In genomic region chr17:55264640-55265298, GRCh38 we compare ENCODE assay signal across 8 cellular contexts. TPM values are rescaled to one million over a fixed set of nuclear protein-coding genes. Genes with fewer than 3 reads are reported as not detected.
DNase-seq lines count a peak whose midpoint lies in the region; FAIRE-seq and TF ChIP-seq lines count a peak whose summit lies in the region.

Gene HLF, plus strand, starts transcription at chr17:55264960. Its CDS starts 525 bp downstream, at chr17:55265485.

- H4K20me1 ChIP-seq in hepatocyte (ENCODE audit: insufficient read depth, poor library complexity, severe bottlenecking): no peaks in the 10 kb centered on the region

- in situ Hi-C loops in astrocyte of the cerebellum (cut with HindIII; ENCODE audit: low sequenced_read_pairs): no loop called here

- no peaks in the 10 kb centered on the region for H3K9me2 ChIP-seq in hepatocyte (replicated peaks; ENCODE audit: insufficient read depth)

- H3K27ac ChIP-seq in hepatocyte: no peak within 1 kb of the TSS

- H3K79me2 ChIP-seq in hepatocyte: no peaks in the 10 kb centered on the region

- no peak for TF ChIP-seq POLR2A in H54 (IDR thresholded peaks at IDR 0.05; ENCODE audit: low read depth, low read length)

- TF ChIP-seq CTCF in astrocyte of the cerebellum (IDR thresholded peaks at IDR 0.05; ENCODE audit: low read depth, low read length, missing control alignments): no peak
- TF ChIP-seq CTCF in hepatocyte (IDR thresholded peaks at IDR 0.05; ENCODE audit: poor library complexity): no peak

- peak within 1 kb of the TSS; percentile 73 for H2AFZ ChIP-seq in hepatocyte

- H3K27me3 ChIP-seq in hepatocyte: peaks cover 81% of the 10 kb centered on the region

- DNase-seq in DMS79 treated with DMSO at 0.1 percent for 48 hours (lab: John Stamatoyannopoulos, UW) (peak; percentile 45), H54 (ENCODE audit: insufficient read length, low spot score) (peak; percentile 84), M059J (ENCODE audit: low read depth) (peak; percentile 72), T-helper 2 cell (peak; percentile 48 to 90 (median 63)), astrocyte of the cerebellum (ENCODE audit: low read depth) (no peak), hepatocyte (ENCODE audit: low spot score) (peak; percentile 91), putamen (ENCODE audit: low spot score) (peak; percentile 91), ureter (ENCODE audit: low spot score) (peak; percentile 81)

- H3K4me3 ChIP-seq in astrocyte of the cerebellum (ENCODE audit: low read depth, low read length): peak within 1 kb of the TSS; percentile 30
- peak within 1 kb of the TSS; percentile 71 for H3K4me3 ChIP-seq in hepatocyte

- peaks cover 18% of the 10 kb centered on the region for H3K4me1 ChIP-seq in hepatocyte (ENCODE audit: insufficient read depth)

- H3K9me3 ChIP-seq in hepatocyte (ENCODE audit: low read depth): no peaks in the 10 kb centered on the region

- FAIRE-seq in H54 (lab: Jason Lieb, UNC): no peak

- no peaks in the 10 kb centered on the region for H3K36me3 ChIP-seq in hepatocyte (replicated peaks; ENCODE audit: insufficient read depth, low read depth)

- H3K4me2 ChIP-seq in hepatocyte: peak within 1 kb of the TSS; percentile 97

- 2% methylated on average over 50 of the region's 64 CpGs for WGBS in hepatocyte (ENCODE audit: low lambda C conversion rate, missing lambda C conversion rate)

RNA-seq across cellular contexts. Expression of gene HLF, which starts in this region (rescaled TPM):
- total RNA-seq in M059J (2014; rRNA removed; shearing (Covaris generic)): 4.4 and 5.3 TPM in 2 replicates
- total RNA-seq in hepatocyte (0.32 and 0.60 TPM in 2 replicates), ureter (23.8 TPM)
- 0.26 and 0.48 TPM in 2 replicates for polyA plus RNA-seq in hepatocyte

Comparison
In these comparisons a context has a peak if more than half of its experiments do, and no peak if none do; other contexts are left out.
1. Peak in DNase-seq, H3K4me3 ChIP-seq and H3K4me2 ChIP-seq in hepatocyte; RNA of the gene not detected or under 1 TPM.